In genomic region chr9:95134457-95134881, GRCh38 we compare ENCODE assay signal across 15 cellular contexts.
"Had no signal": no experiment of that assay in that cellular context is flagged by ENCODE, and none has a peak within 500 bp of the region (broad histone marks: within the 10 kb centered on the region; RNA-seq: fewer than 3 reads in every experiment).

No MANE protein-coding gene starts in this region.

- H3K4me1 Mint-ChIP-seq: activated B cell treated with CpG ODN at 0.5 μM for 24 hours; activated CD4-positive, alpha-beta memory T cell treated with anti-CD3 and anti-CD28 coated beads, Interleukin-2, amount 10 ng/mL, durations not matched to agents 7 days and 5 days; activated CD8-positive, alpha-beta memory T cell treated with anti-CD3 and anti-CD28 coated beads, Interleukin-2, amount 10 ng/mL, durations not matched to agents 7 days and 5 days; activated naive CD8-positive, alpha-beta T cell treated with anti-CD3 and anti-CD28 coated beads, Interleukin-2, amount 10 ng/mL, durations not matched to agents 7 days and 5 days had no signal

- DNase-seq: activated B cell treated with CpG ODN at 0.5 μM for 24 hours; activated CD4-positive, alpha-beta memory T cell treated with anti-CD3 and anti-CD28 coated beads, Interleukin-2, amount 10 ng/mL, durations not matched to agents 7 days and 5 days; activated CD4-positive, alpha-beta T cell treated with anti-CD3 and anti-CD28 coated beads for 48 hours; activated CD8-positive, alpha-beta memory T cell treated with anti-CD3 and anti-CD28 coated beads, Interleukin-2, amount 10 ng/mL, durations not matched to agents 7 days and 5 days; activated naive CD4-positive, alpha-beta T cell treated with Interleukin-2 at 50 U/mL for 16 hours; activated naive CD8-positive, alpha-beta T cell treated with anti-CD3 and anti-CD28 coated beads, Interleukin-2, amount 10 ng/mL, durations not matched to agents 7 days and 5 days; amygdala; left cardiac atrium; midbrain; stimulated activated CD4-positive, alpha-beta T cell treated with anti-CD3 and anti-CD28 coated beads, Interleukin-1b, Interleukin-23, amount 100 ng/mL, for 48 hours; stimulated activated naive CD8-positive, alpha-beta T cell treated with anti-CD3 and anti-CD28 coated beads, Interleukin-15, Interleukin-2, amounts not matched to agents 100 U/mL and 50 U/mL, for 24 hours had no signal

- H3K27me3 ChIP-seq: tibial nerve, vagina had no signal

- H3K27ac Mint-ChIP-seq: activated B cell treated with CpG ODN at 0.5 μM for 24 hours; activated CD4-positive, alpha-beta memory T cell treated with anti-CD3 and anti-CD28 coated beads, Interleukin-2, amount 10 ng/mL, durations not matched to agents 7 days and 5 days; activated CD8-positive, alpha-beta memory T cell treated with anti-CD3 and anti-CD28 coated beads, Interleukin-2, amount 10 ng/mL, durations not matched to agents 7 days and 5 days; activated naive CD8-positive, alpha-beta T cell treated with anti-CD3 and anti-CD28 coated beads, Interleukin-2, amount 10 ng/mL, durations not matched to agents 7 days and 5 days had no signal

- H3K27me3 Mint-ChIP-seq: activated B cell treated with CpG ODN at 0.5 μM for 24 hours; activated CD4-positive, alpha-beta memory T cell treated with anti-CD3 and anti-CD28 coated beads, Interleukin-2, amount 10 ng/mL, durations not matched to agents 7 days and 5 days; activated CD8-positive, alpha-beta memory T cell treated with anti-CD3 and anti-CD28 coated beads, Interleukin-2, amount 10 ng/mL, durations not matched to agents 7 days and 5 days; activated naive CD8-positive, alpha-beta T cell treated with anti-CD3 and anti-CD28 coated beads, Interleukin-2, amount 10 ng/mL, durations not matched to agents 7 days and 5 days had no signal

- H3K4me3 ChIP-seq: lung, tibial nerve, vagina had no signal

- H3K27ac ChIP-seq: vagina had no signal

- H3K9me3 ChIP-seq: tibial nerve, vagina had no signal

- H3K4me3 Mint-ChIP-seq: activated B cell treated with CpG ODN at 0.5 μM for 24 hours; activated CD4-positive, alpha-beta memory T cell treated with anti-CD3 and anti-CD28 coated beads, Interleukin-2, amount 10 ng/mL, durations not matched to agents 7 days and 5 days; activated CD8-positive, alpha-beta memory T cell treated with anti-CD3 and anti-CD28 coated beads, Interleukin-2, amount 10 ng/mL, durations not matched to agents 7 days and 5 days; activated naive CD8-positive, alpha-beta T cell treated with anti-CD3 and anti-CD28 coated beads, Interleukin-2, amount 10 ng/mL, durations not matched to agents 7 days and 5 days; neural crest cell had no signal

- H3K9me3 Mint-ChIP-seq: activated B cell treated with CpG ODN at 0.5 μM for 24 hours; activated CD4-positive, alpha-beta memory T cell treated with anti-CD3 and anti-CD28 coated beads, Interleukin-2, amount 10 ng/mL, durations not matched to agents 7 days and 5 days; activated naive CD8-positive, alpha-beta T cell treated with anti-CD3 and anti-CD28 coated beads, Interleukin-2, amount 10 ng/mL, durations not matched to agents 7 days and 5 days; neural crest cell had no signal

- H3K36me3 ChIP-seq: vagina had no signal
